Comparison of ENCODE assay signal across 14 cellular contexts in the genomic region with DNA sequence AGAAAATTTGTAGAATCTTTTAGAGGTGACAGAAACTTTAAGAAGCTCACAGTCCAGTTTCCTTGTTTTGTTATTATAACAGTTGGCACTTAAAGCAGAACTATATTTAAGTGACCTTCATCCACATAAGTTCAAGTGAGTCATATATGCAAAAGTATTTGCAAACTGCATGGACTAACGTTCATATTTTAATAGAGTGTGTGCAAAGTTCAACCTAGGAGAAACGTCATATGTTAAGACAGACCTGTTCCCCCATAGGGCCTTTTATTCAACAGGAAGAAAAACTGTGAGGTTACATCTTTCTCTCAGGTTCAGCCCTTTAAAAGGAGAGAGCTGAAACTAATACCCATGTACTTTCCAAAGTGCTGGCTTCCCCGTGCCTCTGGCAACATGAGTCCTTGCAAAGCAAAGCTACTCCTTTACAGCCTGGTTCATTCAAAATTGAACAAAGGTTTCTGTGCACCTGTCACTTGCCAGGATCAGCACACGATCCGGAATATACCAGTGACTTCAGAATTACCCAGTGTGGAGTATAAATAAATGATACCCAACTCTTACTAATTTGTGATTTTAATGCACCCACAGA.
DNase-seq lines count a peak whose midpoint lies in the region; ATAC-seq, FAIRE-seq and TF ChIP-seq lines count a peak whose summit lies in the region.
"Had no signal": no experiment of that assay in that cellular context is flagged by ENCODE, and none has a peak within 500 bp of the region (broad histone marks: within the 10 kb centered on the region; RNA-seq: fewer than 3 reads in every experiment).

No MANE protein-coding gene starts in this region.

- H3K14ac ChIP-seq in IMR-90 (replicated peaks; ENCODE audit: low read depth, low read length) (0 out of 2 replicates have a peak overlapping the region, but pooled peaks have one; percentile 37), mesenchymal stem cell (ENCODE audit: low read length in 2 of 2) (no peak overlapping the region), neuronal stem cell (ENCODE audit: low read length) (no peak overlapping the region)

- H3K4ac ChIP-seq in IMR-90 (ENCODE audit: low read depth, low read length) (no peak overlapping the region), mesenchymal stem cell (ENCODE audit: low read depth in 1 of 2, low read length in 2 of 2) (no peak overlapping the region), neuronal stem cell (ENCODE audit: low read length) (no peak overlapping the region)

- BruUV-seq in IMR-90 (replicated peaks; lab: Mats Ljungman, UMichigan): no TSS peak

- H2BK120ac ChIP-seq in IMR-90 (ENCODE audit: low read depth, low read length) (no peak overlapping the region), mesenchymal stem cell (ENCODE audit: low read depth, low read length) (no peak overlapping the region), neuronal stem cell (ENCODE audit: low read depth, low read length) (no peak overlapping the region)

- dilution Hi-C loops in IMR-90 (cut with HindIII; ENCODE audit: low sequenced_read_pairs, unreplicated experiment): no loop called here

- no peak for TF ChIP-seq POLR2A in IMR-90 (IDR thresholded peaks at IDR 0.05; ENCODE audit: low read depth, low read length)

- no peak overlapping the region for H2BK20ac ChIP-seq in IMR-90 (ENCODE audit: low read depth, low read length)

- H3K9me3 ChIP-seq in IMR-90 (ENCODE audit: control insufficient read depth, insufficient read depth, low read length) (no peaks in the 10 kb centered on the region), astrocyte (ENCODE audit: insufficient read depth, low read depth, low read length) (no peaks in the 10 kb centered on the region), mesenchymal stem cell (ENCODE audit: control insufficient read depth, low read length) (no peaks in the 10 kb centered on the region), neuronal stem cell (replicated peaks in 1 of 2; ENCODE audit: control insufficient read depth in 2 of 2, insufficient read depth in 1 of 2, low read depth in 1 of 2, low read length in 2 of 2) (no peaks in the 10 kb centered on the region)
- no peaks in the 10 kb centered on the region for H3K9me3 ChIP-seq in effector memory CD4-positive, alpha-beta T cell (ENCODE audit: control insufficient read depth, low read length)
- no peaks in the 10 kb centered on the region for H3K9me3 ChIP-seq in CD4-positive, alpha-beta T cell (ENCODE audit: control insufficient read depth, low read length)

- no peaks in the 10 kb centered on the region for H3K36me3 ChIP-seq in IMR-90 (ENCODE audit: control insufficient read depth, insufficient read depth, low read length)
- no peaks in the 10 kb centered on the region for H3K36me3 ChIP-seq in astrocyte (ENCODE audit: insufficient read depth, low read length)
- H3K36me3 ChIP-seq in mesenchymal stem cell (ENCODE audit: control insufficient read depth in 1 of 2, insufficient read depth in 2 of 2, low read depth in 1 of 2, low read length in 2 of 2): peaks cover 4 to 8% of the 10 kb centered on the region in 2 experiments
- no peaks in the 10 kb centered on the region for H3K36me3 ChIP-seq in neuronal stem cell (replicated peaks in 1 of 2; ENCODE audit: control insufficient read depth in 2 of 2, insufficient read depth in 2 of 2, low read length in 2 of 2)
- no peaks in the 10 kb centered on the region for H3K36me3 ChIP-seq in effector memory CD4-positive, alpha-beta T cell (ENCODE audit: control insufficient read depth, insufficient read depth, low read length)

- H2BK12ac ChIP-seq in mesenchymal stem cell (ENCODE audit: low read length in 2 of 2) (no peak overlapping the region), neuronal stem cell (ENCODE audit: low read length) (no peak overlapping the region)

- no peak overlapping the region for H3K4me3 Mint-ChIP-seq in astrocyte (ENCODE audit: unreplicated experiment)
- H3K4me3 Mint-ChIP-seq in CD4-positive, alpha-beta T cell: no peak overlapping the region
- H3K4me3 Mint-ChIP-seq: naive B cell had no signal

- H4K5ac ChIP-seq in IMR-90 (ENCODE audit: low read depth, low read length): no peak overlapping the region

- H3K36me3 Mint-ChIP-seq in astrocyte (ENCODE audit: low read depth, unreplicated experiment): no peaks in the 10 kb centered on the region
- H3K36me3 Mint-ChIP-seq in CD4-positive, alpha-beta T cell (ENCODE audit: low read depth): no peaks in the 10 kb centered on the region
- H3K36me3 Mint-ChIP-seq: naive B cell had no signal

- H3K9me1 ChIP-seq in IMR-90 (ENCODE audit: insufficient read depth, low read length): peaks cover 3% of the 10 kb centered on the region; the same call in 1 of the 2 replicates

- peaks cover 1% of the 10 kb centered on the region for H3K4me1 Mint-ChIP-seq in astrocyte (ENCODE audit: low read depth, unreplicated experiment)
- H3K4me1 Mint-ChIP-seq in CD4-positive, alpha-beta T cell (ENCODE audit: low read depth): no peaks in the 10 kb centered on the region
- H3K4me1 Mint-ChIP-seq: naive B cell had no signal

- H3K27me3 Mint-ChIP-seq in astrocyte (ENCODE audit: low read depth, unreplicated experiment): no peaks in the 10 kb centered on the region
- H3K27me3 Mint-ChIP-seq in CD4-positive, alpha-beta T cell: no peaks in the 10 kb centered on the region

- FAIRE-seq in astrocyte (lab: Jason Lieb, UNC): no peak
- FAIRE-seq: D721Med, GM12892, TTC549 had no signal

- CTCF ChIA-PET in IMR-90 (lab: Yijun Ruan, JAX): no interaction called here
- CTCF ChIA-PET in CD4-positive, alpha-beta T cell (lab: Charles Lee): no interaction called here

- peak; percentile 83 for ATAC-seq in IMR-90 (ENCODE audit: low read depth)
- no peak for ATAC-seq in CD4-positive, alpha-beta T cell (ENCODE audit: poor library complexity)

- H3K27ac ChIP-seq in IMR-90 (ENCODE audit: insufficient read depth, low read length) (no peak overlapping the region), astrocyte (ENCODE audit: low read depth, low read length) (no peak overlapping the region), mesenchymal stem cell (ENCODE audit: low read length, poor library complexity, severe bottlenecking) (no peak overlapping the region), neuronal stem cell (replicated peaks; ENCODE audit: low read length) (no peak overlapping the region)
- no peak overlapping the region for H3K27ac ChIP-seq in effector memory CD4-positive, alpha-beta T cell (ENCODE audit: insufficient read depth, low read length, poor library complexity, severe bottlenecking)
- H3K27ac ChIP-seq in CD4-positive, alpha-beta T cell (ENCODE audit: low read depth, low read length): no peak overlapping the region

- no peak overlapping the region for H3K56ac ChIP-seq in IMR-90 (ENCODE audit: extremely low read depth, insufficient read depth, low read length)

- H3K27me3 ChIP-seq in IMR-90 (ENCODE audit: control insufficient read depth, insufficient read depth, low read length) (no peaks in the 10 kb centered on the region), astrocyte (ENCODE audit: insufficient read depth, low read length) (no peaks in the 10 kb centered on the region), mesenchymal stem cell (ENCODE audit: control insufficient read depth in 1 of 2, insufficient read depth in 1 of 2, low read length in 2 of 2) (no peaks in the 10 kb centered on the region), neuronal stem cell (ENCODE audit: control insufficient read depth in 3 of 3, insufficient read depth in 3 of 3, low read depth in 1 of 3, low read length in 3 of 3) (no peaks in the 10 kb centered on the region)
- no peaks in the 10 kb centered on the region for H3K27me3 ChIP-seq in effector memory CD4-positive, alpha-beta T cell (replicated peaks; ENCODE audit: control insufficient read depth, insufficient read depth, low read length, poor library complexity, severe bottlenecking)
- H3K27me3 ChIP-seq in CD4-positive, alpha-beta T cell (ENCODE audit: control insufficient read depth, insufficient read depth, low read length): no peaks in the 10 kb centered on the region

- POLR2A ChIA-PET in IMR-90 (lab: Charles Lee; ENCODE audit: unreplicated experiment): no interaction called here
- POLR2A ChIA-PET in CD4-positive, alpha-beta T cell (lab: Charles Lee): no interaction called here

- no peaks in the 10 kb centered on the region for H3K9me3 Mint-ChIP-seq in astrocyte (ENCODE audit: unreplicated experiment)
- no peaks in the 10 kb centered on the region for H3K9me3 Mint-ChIP-seq in CD4-positive, alpha-beta T cell

- H3K79me2 ChIP-seq in astrocyte (ENCODE audit: insufficient read depth, low read length): no peaks in the 10 kb centered on the region

- no peaks in the 10 kb centered on the region for H3K79me1 ChIP-seq in IMR-90 (ENCODE audit: low read depth in 1 of 2, low read length in 2 of 2)
- peaks cover 1% of the 10 kb centered on the region for H3K79me1 ChIP-seq in mesenchymal stem cell (replicated peaks; ENCODE audit: low read length, poor library complexity, severe bottlenecking)
- H3K79me1 ChIP-seq in neuronal stem cell (ENCODE audit: low read depth, low read length): no peaks in the 10 kb centered on the region

- H3K4me2 ChIP-seq in IMR-90 (ENCODE audit: low read depth, low read length): no peak overlapping the region
- H3K4me2 ChIP-seq in astrocyte (ENCODE audit: low read length): no peak overlapping the region
- no peak overlapping the region for H3K4me2 ChIP-seq in mesenchymal stem cell (ENCODE audit: low read length, poor library complexity, severe bottlenecking)
- H3K4me2 ChIP-seq in neuronal stem cell (ENCODE audit: insufficient read depth, low read length, poor library complexity, severe bottlenecking): no peak overlapping the region

- H3K23ac ChIP-seq in IMR-90 (ENCODE audit: low read depth, low read length): peak overlapping the region; percentile 58; the same call in 1 of the 2 replicates
- no peak overlapping the region for H3K23ac ChIP-seq in mesenchymal stem cell (ENCODE audit: low read length in 2 of 2)
- no peak overlapping the region for H3K23ac ChIP-seq in neuronal stem cell (ENCODE audit: low read depth, low read length, poor library complexity)

- H2AK5ac ChIP-seq in IMR-90 (ENCODE audit: low read depth, low read length) (no peak overlapping the region), mesenchymal stem cell (ENCODE audit: low read length, severe bottlenecking) (no peak overlapping the region), neuronal stem cell (ENCODE audit: low read depth, low read length) (no peak overlapping the region)

- H3K9ac ChIP-seq in IMR-90 (ENCODE audit: low read depth, low read length): no peak overlapping the region
- no peak overlapping the region for H3K9ac ChIP-seq in astrocyte (ENCODE audit: low read length)
- H3K9ac ChIP-seq in mesenchymal stem cell (ENCODE audit: low read length): peak overlapping the region; percentile 40
- H3K9ac ChIP-seq in neuronal stem cell (ENCODE audit: low read depth, low read length, poor library complexity): no peak overlapping the region

- peaks cover 6% of the 10 kb centered on the region for H3K4me1 ChIP-seq in IMR-90 (ENCODE audit: control insufficient read depth, insufficient read depth, low read length)
- H3K4me1 ChIP-seq in astrocyte (ENCODE audit: insufficient read depth, low read length): no peaks in the 10 kb centered on the region
- H3K4me1 ChIP-seq in mesenchymal stem cell (ENCODE audit: control insufficient read depth, insufficient read depth, low read depth, low read length): no peaks in the 10 kb centered on the region
- peaks cover 0 to 5% of the 10 kb centered on the region in 2 donors for H3K4me1 ChIP-seq in neuronal stem cell (ENCODE audit: control insufficient read depth in 2 of 2, insufficient read depth in 1 of 2, low read depth in 1 of 2, low read length in 2 of 2)
- H3K4me1 ChIP-seq in effector memory CD4-positive, alpha-beta T cell (ENCODE audit: control insufficient read depth, insufficient read depth, low read length, poor library complexity, severe bottlenecking): no peaks in the 10 kb centered on the region

- H4K91ac ChIP-seq in IMR-90 (ENCODE audit: insufficient read depth, low read depth, low read length) (no peak overlapping the region), mesenchymal stem cell (ENCODE audit: low read length) (no peak overlapping the region), neuronal stem cell (ENCODE audit: low read depth, low read length, poor library complexity) (no peak overlapping the region)

- no peak for TF ChIP-seq RAD21 in IMR-90 (IDR thresholded peaks at IDR 0.05; ENCODE audit: low read length)

- H3K27ac Mint-ChIP-seq in astrocyte (ENCODE audit: unreplicated experiment): no peak overlapping the region
- no peak overlapping the region for H3K27ac Mint-ChIP-seq in CD4-positive, alpha-beta T cell
- H3K27ac Mint-ChIP-seq: naive B cell had no signal

- TF ChIP-seq CTCF in IMR-90 (conservative IDR thresholded peaks at IDR 0.05; ENCODE audit: low read depth, low read length) (no peak), astrocyte (IDR thresholded peaks at IDR 0.05; ENCODE audit: insufficient read depth, low read depth, low read length) (no peak)
- TF ChIP-seq CTCF in CD4-positive, alpha-beta T cell (IDR thresholded peaks at IDR 0.05): no peak

- intact Hi-C loops in IMR-90 (cut with micrococcal nuclease): no loop called here
- intact Hi-C loops in CD4-positive, alpha-beta T cell (cut with DNase I, micrococcal nuclease): no loop called here

- H2AFZ ChIP-seq in IMR-90 (replicated peaks; ENCODE audit: low read length, poor library complexity) (no peak overlapping the region), astrocyte (ENCODE audit: low read depth, low read length) (no peak overlapping the region), mesenchymal stem cell (ENCODE audit: low read depth, low read length) (no peak overlapping the region), neuronal stem cell (ENCODE audit: low read length) (no peak overlapping the region)

- in situ Hi-C loops in Caki2 (cut with HindIII; ENCODE audit: low pct_unique_long_range_greater_than_20kb, low sequenced_read_pairs): no loop called here
- in situ Hi-C loops in IMR-90 (cut with MboI; ENCODE audit: low sequenced_read_pairs): no loop called here

- no peak overlapping the region for H4K8ac ChIP-seq in IMR-90 (ENCODE audit: low read depth in 2 of 2, low read length in 2 of 2)
- H4K8ac ChIP-seq in mesenchymal stem cell (ENCODE audit: low read length): no peak overlapping the region
- H4K8ac ChIP-seq in neuronal stem cell (ENCODE audit: low read depth, low read length): no peak overlapping the region

- H4K20me1 ChIP-seq in IMR-90 (ENCODE audit: insufficient read depth, low read length) (no peaks in the 10 kb centered on the region), astrocyte (ENCODE audit: insufficient read depth, low read length) (no peaks in the 10 kb centered on the region)

- H2BK5ac ChIP-seq in IMR-90 (ENCODE audit: low read depth, low read length, poor library complexity, severe bottlenecking): no peak overlapping the region
- H2BK5ac ChIP-seq in mesenchymal stem cell (ENCODE audit: low read depth, low read length, poor library complexity, severe bottlenecking): no peak overlapping the region
- H2BK5ac ChIP-seq in neuronal stem cell (ENCODE audit: low read length): no peak overlapping the region

- H3K4me3 ChIP-seq in IMR-90 (ENCODE audit: insufficient read depth, low read depth, low read length) (no peak overlapping the region), astrocyte (ENCODE audit: insufficient read depth, low read depth, low read length) (no peak overlapping the region), mesenchymal stem cell (ENCODE audit: insufficient read depth in 1 of 2, low read depth in 1 of 2, low read length in 2 of 2) (peak overlapping the region in 1 of 2 experiments; percentile 39), neuronal stem cell (ENCODE audit: low read length in 2 of 2) (no peak overlapping the region)
- H3K4me3 ChIP-seq in effector memory CD4-positive, alpha-beta T cell (ENCODE audit: insufficient read depth, low read depth, low read length, poor library complexity, severe bottlenecking): no peak overlapping the region

- no peak overlapping the region for H3K18ac ChIP-seq in IMR-90 (ENCODE audit: low read depth, low read length)
- no peak overlapping the region for H3K18ac ChIP-seq in mesenchymal stem cell (ENCODE audit: low read depth in 1 of 2, low read length in 2 of 2)
- H3K18ac ChIP-seq in neuronal stem cell (ENCODE audit: low read length): no peak overlapping the region

- no peak overlapping the region for H2AK9ac ChIP-seq in IMR-90 (replicated peaks; ENCODE audit: low read depth, low read length, poor library complexity)

- peak; percentile 16 for DNase-seq in Caki2 (ENCODE audit: low read depth)
- DNase-seq in IMR-90: peak; percentile 86
- peak; percentile 66 for DNase-seq in astrocyte (ENCODE audit: low read depth)
- peak; percentile 48 for DNase-seq in mesenchymal stem cell
- no peak for DNase-seq in neuronal stem cell (ENCODE audit: low spot score)
- DNase-seq in effector memory CD4-positive, alpha-beta T cell: no peak
- DNase-seq in CD4-positive, alpha-beta T cell: no peak
- DNase-seq in stimulated activated CD4-positive, alpha-beta T cell treated with anti-CD3 and anti-CD28 coated beads, Interleukin-2, amount 100 ng/mL, for 24 hours: no peak
- DNase-seq: naive B cell; NCI-H1048; stimulated activated CD8-positive, alpha-beta memory T cell treated with anti-CD3 and anti-CD28 coated beads, Interleukin-4, amount 100 ng/mL, for 48 hours had no signal

- H2BK15ac ChIP-seq in IMR-90 (ENCODE audit: low read depth, low read length) (no peak overlapping the region), mesenchymal stem cell (ENCODE audit: low read depth, poor library complexity, severe bottlenecking) (no peak overlapping the region), neuronal stem cell (ENCODE audit: low read length) (no peak overlapping the region)

- no CpG with 5 or more reads among the region's 5 CpGs for WGBS in IMR-90 (ENCODE audit: extremely low coverage in 2 of 2, insufficient read length in 1 of 2), 2 experiments
- WGBS in mesenchymal stem cell: 45% methylated on average over 3 of the region's 5 CpGs
- no CpG with 5 or more reads among the region's 5 CpGs for WGBS in neuronal stem cell (ENCODE audit: extremely low coverage in 2 of 2, insufficient read length in 2 of 2, insufficient replicate concordance in 1 of 2), 2 donors

Comparison
In these comparisons a context has a peak if more than half of its experiments do, and no peak if none do; other contexts are left out.
1. DNase-seq: peak in Caki2 (single experiment), IMR-90 (single experiment), astrocyte (single experiment) and mesenchymal stem cell (single experiment); none in neuronal stem cell (single experiment), effector memory CD4-positive, alpha-beta T cell (0 of 3), CD4-positive, alpha-beta T cell (0 of 10) and stimulated activated CD4-positive, alpha-beta T cell treated with anti-CD3 and anti-CD28 coated beads, Interleukin-2, amount 100 ng/mL, for 24 hours (0 of 2).